Comparison of ENCODE assay signal across 24 cellular contexts in genomic region chr9:106146066-106146840, GRCh38.
"Had no signal": no experiment of that assay in that cellular context is flagged by ENCODE, and none has a peak within 500 bp of the region (broad histone marks: within the 10 kb centered on the region; RNA-seq: fewer than 3 reads in every experiment).

No MANE protein-coding gene starts in this region.

- H3K27me3 ChIP-seq: esophagus squamous epithelium, ovary, sigmoid colon, tibial nerve, upper lobe of right lung, uterus had no signal

- H3K27ac Mint-ChIP-seq: effector memory CD8-positive, alpha-beta T cell; naive thymus-derived CD4-positive, alpha-beta T cell; nephron progenitor cell; stimulated activated effector memory CD8-positive, alpha-beta T cell treated with anti-CD3 and anti-CD28 coated beads, Interleukin-12 subunit alpha, Interleukin-12 subunit beta, amount 100 ng/mL, for 72 hours had no signal

- H3K36me3 Mint-ChIP-seq: stimulated activated effector memory CD8-positive, alpha-beta T cell treated with anti-CD3 and anti-CD28 coated beads, Interleukin-12 subunit alpha, Interleukin-12 subunit beta, amount 100 ng/mL, for 72 hours had no signal

- ATAC-seq: effector memory CD8-positive, alpha-beta T cell; naive thymus-derived CD4-positive, alpha-beta T cell; stimulated activated effector memory CD8-positive, alpha-beta T cell treated with anti-CD3 and anti-CD28 coated beads, Interleukin-12 subunit alpha, Interleukin-12 subunit beta, amount 100 ng/mL, for 72 hours; stimulated activated naive CD8-positive, alpha-beta T cell treated with anti-CD3 and anti-CD28 coated beads, Interleukin-15, Interleukin-2, amounts not matched to agents 100 U/mL and 50 U/mL, for 24 hours; upper lobe of right lung had no signal

- H3K36me3 ChIP-seq: esophagus squamous epithelium, ovary, sigmoid colon, thoracic aorta, tibial nerve, upper lobe of right lung, uterus had no signal

- DNase-seq: cerebellar nuclear complex; cortex of kidney; effector memory CD8-positive, alpha-beta T cell; erythroblast; esophagus squamous epithelium; foreskin melanocyte; hypothalamus; immature natural killer cell; mesendoderm; midbrain; naive thymus-derived CD4-positive, alpha-beta T cell; nephron progenitor cell; occipital lobe; ovary; sigmoid colon; stimulated activated CD4-positive, alpha-beta T cell treated with anti-CD3 and anti-CD28 coated beads, Interleukin-2, amount 100 ng/mL, for 24 hours; stimulated activated CD4-positive, alpha-beta T cell treated with anti-CD3 and anti-CD28 coated beads, Interleukin-4, amount 100 ng/mL, for 24 hours; stimulated activated naive CD8-positive, alpha-beta T cell treated with anti-CD3 and anti-CD28 coated beads, Interleukin-15, Interleukin-2, amounts not matched to agents 100 U/mL and 50 U/mL, for 24 hours; substantia nigra; upper lobe of right lung; uterus had no signal

- H3K9me3 Mint-ChIP-seq: immature natural killer cell, nephron progenitor cell had no signal

- H3K27me3 Mint-ChIP-seq: effector memory CD8-positive, alpha-beta T cell; naive thymus-derived CD4-positive, alpha-beta T cell had no signal

- H3K27ac ChIP-seq: esophagus squamous epithelium, ovary, sigmoid colon, thoracic aorta, tibial nerve, upper lobe of right lung, uterus had no signal

- H3K4me3 Mint-ChIP-seq: effector memory CD8-positive, alpha-beta T cell; immature natural killer cell; naive thymus-derived CD4-positive, alpha-beta T cell; nephron progenitor cell; stimulated activated effector memory CD8-positive, alpha-beta T cell treated with anti-CD3 and anti-CD28 coated beads, Interleukin-12 subunit alpha, Interleukin-12 subunit beta, amount 100 ng/mL, for 72 hours had no signal

- H3K9me3 ChIP-seq: esophagus squamous epithelium, ovary, sigmoid colon, thoracic aorta, tibial nerve, upper lobe of right lung, uterus had no signal

- H3K4me3 ChIP-seq: esophagus squamous epithelium, ovary, sigmoid colon, thoracic aorta, tibial nerve, upper lobe of right lung, uterus had no signal

- H3K4me1 ChIP-seq: esophagus squamous epithelium, tibial nerve, upper lobe of right lung, uterus had no signal

- H3K4me1 Mint-ChIP-seq: naive thymus-derived CD4-positive, alpha-beta T cell; stimulated activated effector memory CD8-positive, alpha-beta T cell treated with anti-CD3 and anti-CD28 coated beads, Interleukin-12 subunit alpha, Interleukin-12 subunit beta, amount 100 ng/mL, for 72 hours had no signal
